In genomic region chr1:1208713-1209433, GRCh38 we compare ENCODE assay signal across 2 cellular contexts.
TF ChIP-seq lines count a peak whose summit lies in the region.

No MANE protein-coding gene starts in this region.

TF ChIP-seq in SK-N-SH, 30 proteins besides CTCF, POLR2A, EP300 and RAD21 (continued from another document):
- no peak for TF ChIP-seq ZBTB33 (IDR thresholded peaks at IDR 0.05; ENCODE audit: borderline replicate concordance, low read depth)
- no peak for TF ChIP-seq GATA2 (CRISPR knock-in tag; IDR thresholded peaks at IDR 0.05)
- no peak for TF ChIP-seq FOXM1 (IDR thresholded peaks at IDR 0.05; ENCODE audit: low read depth)
- TF ChIP-seq FOSL2 (IDR thresholded peaks at IDR 0.05; ENCODE audit: borderline replicate concordance, low read depth), result no peak
- TF ChIP-seq TAF1 (IDR thresholded peaks at IDR 0.05; ENCODE audit: borderline replicate concordance, low read depth, low read length), result no peak
- no peak for TF ChIP-seq MEF2A (IDR thresholded peaks at IDR 0.05; ENCODE audit: borderline replicate concordance, low read depth)
- no peak for TF ChIP-seq NRF1 (IDR thresholded peaks at IDR 0.05; ENCODE audit: low read depth, low read length)
- TF ChIP-seq USF2 (IDR thresholded peaks at IDR 0.05; ENCODE audit: borderline replicate concordance, low read depth, low read length), result no peak
- TF ChIP-seq EZH2phosphoT487 (IDR thresholded peaks at IDR 0.05; ENCODE audit: borderline replicate concordance, low read depth), result no peak
- no peak for TF ChIP-seq TEAD4 (IDR thresholded peaks at IDR 0.05; ENCODE audit: borderline replicate concordance, insufficient read depth)
TF ChIP-seq in SK-N-SH: peak in this region for 0.

TF ChIP-seq in SK-N-SH treated with all-trans-retinoic acid at 6 μM for 48 hours, 23 proteins besides CTCF, POLR2A, EP300 and RAD21 (continued from another document):
- no peak for TF ChIP-seq TSHZ2 (CRISPR knock-in tag; IDR thresholded peaks at IDR 0.05)
- TF ChIP-seq ZNF565 (CRISPR knock-in tag; conservative IDR thresholded peaks at IDR 0.05; ENCODE audit: low read depth), result no peak
- TF ChIP-seq CSDC2 (CRISPR knock-in tag; IDR thresholded peaks at IDR 0.05), result no peak
- no peak for TF ChIP-seq BACH2 (CRISPR knock-in tag; IDR thresholded peaks at IDR 0.05; ENCODE audit: borderline replicate concordance)
- no peak for TF ChIP-seq CSRNP3 (CRISPR knock-in tag; IDR thresholded peaks at IDR 0.05)
TF ChIP-seq in SK-N-SH treated with all-trans-retinoic acid at 6 μM for 48 hours: peak in this region for 0.
